Comparison of ENCODE assay signal across 24 cellular contexts in genomic region chr10:63116452-63117072, GRCh38. TPM values are rescaled to one million over a fixed set of nuclear protein-coding genes. Genes with fewer than 3 reads are reported as not detected.
DNase-seq lines count a peak whose midpoint lies in the region; ATAC-seq, FAIRE-seq and TF ChIP-seq lines count a peak whose summit lies in the region.
"Had no signal": no experiment of that assay in that cellular context is flagged by ENCODE, and none has a peak within 500 bp of the region (broad histone marks: within the 10 kb centered on the region; RNA-seq: fewer than 3 reads in every experiment).

No MANE protein-coding gene starts in this region.

- no peaks in the 10 kb centered on the region for H3K36me3 Mint-ChIP-seq in astrocyte (ENCODE audit: low read depth, unreplicated experiment)
- no peaks in the 10 kb centered on the region for H3K36me3 Mint-ChIP-seq in T-helper 2 cell treated with Interferon-gamma antibody and Interleukin-4, amounts not matched to agents 5 μg/mL and 100 μg/mL, for 36 hours (ENCODE audit: low read depth)
- H3K36me3 Mint-ChIP-seq: memory B cell, natural killer cell, type B pancreatic cell had no signal

- no peaks in the 10 kb centered on the region for H3K9me3 Mint-ChIP-seq in astrocyte (ENCODE audit: unreplicated experiment)
- H3K9me3 Mint-ChIP-seq in T-helper 2 cell treated with Interferon-gamma antibody and Interleukin-4, amounts not matched to agents 5 μg/mL and 100 μg/mL, for 36 hours: no peaks in the 10 kb centered on the region
- H3K9me3 Mint-ChIP-seq: central memory CD8-positive, alpha-beta T cell; memory B cell; natural killer cell had no signal

- DNase-seq in A549 (ENCODE audit: low read depth in 1 of 2, low spot score in 1 of 2): no peak
- no peak for DNase-seq in astrocyte (ENCODE audit: low read depth)
- DNase-seq in right lobe of liver: no peak
- DNase-seq in Peyer's patch: no peak
- DNase-seq in T-helper 2 cell treated with Interferon-gamma antibody and Interleukin-4, amounts not matched to agents 5 μg/mL and 100 μg/mL, for 36 hours (ENCODE audit: low spot score): no peak
- DNase-seq in NCI-H2196 treated with DMSO at 0.1 percent for 48 hours (lab: John Stamatoyannopoulos, UW; ENCODE audit: unreplicated experiment): no peak
- DNase-seq: ACHN; activated CD4-positive, alpha-beta T cell treated with anti-CD3 and anti-CD28 coated beads, Interleukin-2, amount 50 U/mL, for 1 hour; activated CD8-positive, alpha-beta memory T cell treated with anti-CD3 and anti-CD28 coated beads, Interleukin-2, amount 50 U/mL, for 48 hours; activated gamma-delta T cell; amniotic stem cell; effector CD4-positive, alpha-beta T cell; natural killer cell; NCI-H1048; NCI-H524 treated with DMSO at 0.1 percent for 48 hours; SHP77 treated with DMSO at 0.1 percent for 48 hours had no signal

- CTCF ChIA-PET in A549 (lab: Yijun Ruan, JAX): interaction anchor here (0.9 to 1.7 kb wide), 3 partner anchors 16 to 872 kb away, joined by 3 to 7 read pairs (median 4); partner anchors contain the start of gene NRBF2

- no peak for FAIRE-seq in A549 (lab: Jason Lieb, UNC)
- FAIRE-seq in astrocyte (lab: Jason Lieb, UNC): no peak
- FAIRE-seq: D721Med, islet of Langerhans had no signal

- H2AFZ ChIP-seq in astrocyte (ENCODE audit: low read depth, low read length): no peak overlapping the region

- H3K36me3 ChIP-seq in astrocyte (ENCODE audit: insufficient read depth, low read length) (no peaks in the 10 kb centered on the region), right lobe of liver (no peaks in the 10 kb centered on the region), skeletal muscle tissue (ENCODE audit: control insufficient read depth in 3 of 3, insufficient read depth in 3 of 3, low read length in 3 of 3) (no peaks in the 10 kb centered on the region), Peyer's patch (no peaks in the 10 kb centered on the region)

- TF ChIP-seq CTCF in A549 (IDR thresholded peaks at IDR 0.05) (no peak), astrocyte (IDR thresholded peaks at IDR 0.05; ENCODE audit: insufficient read depth, low read depth, low read length) (no peak), right lobe of liver (IDR thresholded peaks at IDR 0.05) (no peak), Peyer's patch (IDR thresholded peaks at IDR 0.05) (no peak)

- H3K9ac ChIP-seq in astrocyte (ENCODE audit: low read length) (no peak overlapping the region), skeletal muscle tissue (ENCODE audit: low read depth in 1 of 3, low read length in 3 of 3) (peak overlapping the region; percentile 40 to 51 (median 48))

- POLR2A ChIA-PET in A549 (lab: Yijun Ruan, JAX): interaction anchor here (2.1 kb wide), 1 partner anchor 16 kb away, joined by 10 read pairs; the partner anchor contains the start of gene NRBF2

- H3K9me3 ChIP-seq in A549: no peaks in the 10 kb centered on the region
- H3K9me3 ChIP-seq in astrocyte (ENCODE audit: insufficient read depth, low read depth, low read length): no peaks in the 10 kb centered on the region
- H3K9me3 ChIP-seq in right lobe of liver: no peaks in the 10 kb centered on the region
- H3K9me3 ChIP-seq in skeletal muscle tissue (ENCODE audit: control insufficient read depth in 3 of 3, low read length in 3 of 3): no peaks in the 10 kb centered on the region
- H3K9me3 ChIP-seq in Peyer's patch: no peaks in the 10 kb centered on the region

- TF ChIP-seq EP300 in A549 (IDR thresholded peaks at IDR 0.05): no peak

- TF ChIP-seq POLR2A in A549 (IDR thresholded peaks at IDR 0.05; ENCODE audit: low read length) (no peak), right lobe of liver (IDR thresholded peaks at IDR 0.05) (no peak), Peyer's patch (IDR thresholded peaks at IDR 0.05) (no peak)

- peaks cover 18% of the 10 kb centered on the region for H3K4me1 Mint-ChIP-seq in astrocyte (ENCODE audit: low read depth, unreplicated experiment)
- no peaks in the 10 kb centered on the region for H3K4me1 Mint-ChIP-seq in T-helper 2 cell treated with Interferon-gamma antibody and Interleukin-4, amounts not matched to agents 5 μg/mL and 100 μg/mL, for 36 hours (ENCODE audit: low read depth)
- H3K4me1 Mint-ChIP-seq: central memory CD8-positive, alpha-beta T cell; memory B cell; natural killer cell had no signal

- no peak overlapping the region for H3K4me3 Mint-ChIP-seq in astrocyte (ENCODE audit: unreplicated experiment)
- H3K4me3 Mint-ChIP-seq in T-helper 2 cell treated with Interferon-gamma antibody and Interleukin-4, amounts not matched to agents 5 μg/mL and 100 μg/mL, for 36 hours: no peak overlapping the region
- H3K4me3 Mint-ChIP-seq: central memory CD8-positive, alpha-beta T cell; memory B cell; natural killer cell; type B pancreatic cell had no signal

- no peaks in the 10 kb centered on the region for H3K79me2 ChIP-seq in astrocyte (ENCODE audit: insufficient read depth, low read length)

- no peaks in the 10 kb centered on the region for H3K27me3 Mint-ChIP-seq in astrocyte (ENCODE audit: low read depth, unreplicated experiment)
- peaks cover 9% of the 10 kb centered on the region for H3K27me3 Mint-ChIP-seq in T-helper 2 cell treated with Interferon-gamma antibody and Interleukin-4, amounts not matched to agents 5 μg/mL and 100 μg/mL, for 36 hours (ENCODE audit: low read depth)
- H3K27me3 Mint-ChIP-seq: progenitor cell of endocrine pancreas, type B pancreatic cell had no signal

- intact Hi-C loops in right lobe of liver (cut with DNase I): no loop called here

- H3K4me3 ChIP-seq in A549 (no peak overlapping the region), astrocyte (ENCODE audit: insufficient read depth, low read depth, low read length) (no peak overlapping the region), right lobe of liver (no peak overlapping the region), skeletal muscle tissue (ENCODE audit: low read length in 3 of 3) (peak overlapping the region in 1 of 3 donors; percentile 33), Peyer's patch (no peak overlapping the region)

- no peaks in the 10 kb centered on the region for H3K27me3 ChIP-seq in astrocyte (ENCODE audit: insufficient read depth, low read length)
- no peaks in the 10 kb centered on the region for H3K27me3 ChIP-seq in right lobe of liver
- no peaks in the 10 kb centered on the region for H3K27me3 ChIP-seq in skeletal muscle tissue (ENCODE audit: control insufficient read depth in 3 of 3, insufficient read depth in 3 of 3, low read length in 3 of 3)
- no peaks in the 10 kb centered on the region for H3K27me3 ChIP-seq in Peyer's patch

- H3K4me2 ChIP-seq in A549 (peak overlapping the region; percentile 13; the same call in 1 of the 3 replicates), astrocyte (ENCODE audit: low read length) (no peak overlapping the region)

- WGBS in A549 (ENCODE audit: missing lambda C conversion rate): 65% methylated on average over 3 of the region's 3 CpGs
- 64% methylated on average over 3 of the region's 3 CpGs for WGBS in right lobe of liver (ENCODE audit: insufficient coverage, low coverage, low lambda C conversion rate, missing lambda C conversion rate)

- H3K27ac ChIP-seq in A549: peak overlapping the region in 1 of 2 experiments; percentile 79; a peak in 1 of 6 replicates
- H3K27ac ChIP-seq in astrocyte (ENCODE audit: low read depth, low read length): no peak overlapping the region
- H3K27ac ChIP-seq in right lobe of liver: peak overlapping the region; percentile 72 to 91 (median 76)
- H3K27ac ChIP-seq in skeletal muscle tissue (ENCODE audit: low read depth, low read length): peak overlapping the region; percentile 93
- H3K27ac ChIP-seq in Peyer's patch: no peak overlapping the region

- TF ChIP-seq RAD21 in A549 (conservative IDR thresholded peaks at IDR 0.05 in 1 of 2, IDR thresholded peaks at IDR 0.05 in 1 of 2): no peak

- ATAC-seq in A549 (no peak), right lobe of liver (no peak), HG02852 (IDR thresholded peaks at IDR 0.05; ENCODE audit: unreplicated experiment) (no peak)
- ATAC-seq: natural killer cell had no signal

- no peaks in the 10 kb centered on the region for H4K20me1 ChIP-seq in astrocyte (ENCODE audit: insufficient read depth, low read length)

- H3K4me1 ChIP-seq in A549 (peaks cover 23% of the 10 kb centered on the region; the same call in 2 of the 3 replicates), astrocyte (ENCODE audit: insufficient read depth, low read length) (peaks cover 16% of the 10 kb centered on the region), right lobe of liver (peaks cover 0 to 26% (median 10%) of the 10 kb centered on the region in 4 donors), skeletal muscle tissue (ENCODE audit: control insufficient read depth in 3 of 3, insufficient read depth in 3 of 3, low read length in 3 of 3) (peaks cover 16 to 19% (median 17%) of the 10 kb centered on the region in 3 donors), Peyer's patch (peaks cover 0 to 7% (median 0%) of the 10 kb centered on the region in 4 donors)

- H3K27ac Mint-ChIP-seq in astrocyte (ENCODE audit: unreplicated experiment): peak overlapping the region; percentile 97
- H3K27ac Mint-ChIP-seq in T-helper 2 cell treated with Interferon-gamma antibody and Interleukin-4, amounts not matched to agents 5 μg/mL and 100 μg/mL, for 36 hours: no peak overlapping the region
- H3K27ac Mint-ChIP-seq: memory B cell, natural killer cell, progenitor cell of endocrine pancreas, type B pancreatic cell had no signal

TF ChIP-seq in A549, 52 proteins besides CTCF, POLR2A, EP300 and RAD21:
- TF ChIP-seq PHF8 (IDR thresholded peaks at IDR 0.05; ENCODE audit: borderline replicate concordance, low read depth) (no peak), FOSL2 (IDR thresholded peaks at IDR 0.05) (no peak), FOSL2 (CRISPR knock-in tag; IDR thresholded peaks at IDR 0.05) (peak; percentile 17; the same call in 1 of the 2 replicates)

RNA-seq across cellular contexts. Expression of gene NRBF2, which starts 16.6 kb away (rescaled TPM):
- polyA plus RNA-seq in A549 (2011; rRNA removed): 23.3 and 27.6 TPM in 2 replicates
- polyA plus RNA-seq in A549 (2012; cell fraction: cytosol; rRNA removed): 6.0 and 6.9 TPM in 2 replicates
- 2.2 and 2.6 TPM in 2 replicates for polyA plus RNA-seq in A549 (2012; cell fraction: nucleus; rRNA removed)
- polyA plus RNA-seq in A549 (2017; fragmentation: RNase III; extraction: RNeasy Plus Mini Kit Qiagen cat#74134 plus additional on column Dnase treatment): 16.3 to 16.9 TPM (median 16.6 TPM) in 3 replicates
- 11.0 and 11.4 TPM in 2 replicates for polyA minus RNA-seq in A549 (2011; rRNA and poly(A)+ RNA removed)
- total RNA-seq in astrocyte: 55.4 and 60.0 TPM in 2 replicates
- 10 to 100 TPM; 15.9 to 32.3 (median 22.8) TPM for total RNA-seq in right lobe of liver
- total RNA-seq in skeletal muscle tissue: 12.5 TPM
- total RNA-seq in Peyer's patch: 10 to 100 TPM; 10.7 to 15.8 (median 14.9) TPM

Comparison
In these comparisons a context has a peak if more than half of its experiments do, and no peak if none do; other contexts are left out.
1. H3K27ac ChIP-seq: peak in right lobe of liver (3 of 3) and skeletal muscle tissue (single experiment); none in astrocyte (single experiment) and Peyer's patch (0 of 4).